ENCODE assay signal across 10 cellular contexts in the genomic region with DNA sequence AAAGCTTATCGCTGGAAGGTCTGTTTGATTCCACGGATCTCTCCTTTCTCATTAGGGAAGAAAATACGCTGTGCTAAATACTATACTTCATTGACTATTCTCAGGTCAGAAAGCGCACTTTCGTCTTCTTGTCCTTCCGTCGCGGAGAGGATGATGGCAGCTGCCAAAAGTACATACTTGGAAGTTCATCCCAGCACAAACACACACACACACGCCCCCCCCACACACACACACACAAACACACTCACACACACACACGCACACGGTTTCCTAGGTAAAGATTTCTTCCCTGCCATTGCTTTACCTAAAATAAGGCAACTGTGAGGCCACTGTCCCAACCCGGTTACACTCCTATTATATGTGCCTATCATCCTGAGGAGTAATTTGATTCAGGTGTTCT. TPM values are rescaled to one million over a fixed set of nuclear protein-coding genes. Genes with fewer than 3 reads are reported as not detected.
"Had no signal": no experiment of that assay in that cellular context is flagged by ENCODE, and none has a peak within 500 bp of the region (broad histone marks: within the 10 kb centered on the region; RNA-seq: fewer than 3 reads in every experiment).

No MANE protein-coding gene starts in this region.

RNA-seq across cellular contexts. Expression of a gene that starts 4.3 kb away (rescaled TPM):
- total RNA-seq: activated CD8-positive, alpha-beta T cell treated with anti-CD3 and anti-CD28 coated beads, Interleukin-2, amount 10 ng/mL, durations not matched to agents 7 days and 5 days; aorta; fibroblast of villous mesenchyme; left lobe of liver; mesothelial cell of epicardium; psoas muscle; RPMI7951; transverse colon had no signal
- polyA plus RNA-seq: aorta, esophagus, psoas muscle had no signal

RNA-seq across cellular contexts. Expression of a gene that starts 5.2 kb away (rescaled TPM):
- total RNA-seq: activated CD8-positive, alpha-beta T cell treated with anti-CD3 and anti-CD28 coated beads, Interleukin-2, amount 10 ng/mL, durations not matched to agents 7 days and 5 days; aorta; fibroblast of villous mesenchyme; left lobe of liver; mesothelial cell of epicardium; psoas muscle; RPMI7951; T-cell; transverse colon had no signal
- polyA plus RNA-seq: aorta, esophagus, psoas muscle had no signal

RNA-seq across cellular contexts. Expression of a gene that starts 10.0 kb away (rescaled TPM):
- total RNA-seq: activated CD8-positive, alpha-beta T cell treated with anti-CD3 and anti-CD28 coated beads, Interleukin-2, amount 10 ng/mL, durations not matched to agents 7 days and 5 days; aorta; fibroblast of villous mesenchyme; left lobe of liver; mesothelial cell of epicardium; psoas muscle; RPMI7951; T-cell; transverse colon had no signal
- polyA plus RNA-seq: aorta, esophagus, psoas muscle had no signal

RNA-seq across cellular contexts. Expression of a gene that starts 13.8 kb away (rescaled TPM):
- total RNA-seq: activated CD8-positive, alpha-beta T cell treated with anti-CD3 and anti-CD28 coated beads, Interleukin-2, amount 10 ng/mL, durations not matched to agents 7 days and 5 days; aorta; fibroblast of villous mesenchyme; left lobe of liver; mesothelial cell of epicardium; psoas muscle; RPMI7951; T-cell; transverse colon had no signal
- polyA plus RNA-seq: aorta, esophagus, psoas muscle had no signal

RNA-seq across cellular contexts. Expression of a gene that starts 14.7 kb away (rescaled TPM):
- total RNA-seq: activated CD8-positive, alpha-beta T cell treated with anti-CD3 and anti-CD28 coated beads, Interleukin-2, amount 10 ng/mL, durations not matched to agents 7 days and 5 days; aorta; fibroblast of villous mesenchyme; left lobe of liver; mesothelial cell of epicardium; psoas muscle; RPMI7951; T-cell; transverse colon had no signal
- polyA plus RNA-seq: aorta, esophagus, psoas muscle had no signal
